Comparison of ENCODE assay signal across 17 cellular contexts in genomic region chr2:237184192-237184922, GRCh38.
DNase-seq lines count a peak whose midpoint lies in the region; ATAC-seq, FAIRE-seq and TF ChIP-seq lines count a peak whose summit lies in the region.
"Had no signal": no experiment of that assay in that cellular context is flagged by ENCODE, and none has a peak within 500 bp of the region (broad histone marks: within the 10 kb centered on the region; RNA-seq: fewer than 3 reads in every experiment).

No MANE protein-coding gene starts in this region.

- ATAC-seq in A549: peak; percentile 91 to 96
- ATAC-seq in GM21423 (IDR thresholded peaks at IDR 0.05; ENCODE audit: unreplicated experiment): no peak
- no peak for ATAC-seq in GM19035 (IDR thresholded peaks at IDR 0.05; ENCODE audit: unreplicated experiment)
- ATAC-seq in GM18519 (IDR thresholded peaks at IDR 0.05; ENCODE audit: low FRiP score, unreplicated experiment): no peak
- ATAC-seq: activated CD8-positive, alpha-beta T cell treated with anti-CD3 and anti-CD28 coated beads, Interleukin-2, amount 10 ng/mL, durations not matched to agents 7 days and 5 days; T-helper 17 cell had no signal

- DNase-seq in A549 (ENCODE audit: low read depth in 1 of 2, low spot score in 1 of 2) (peak; percentile 86 to 87), HT1080 (ENCODE audit: low read depth) (peak; percentile 89), adipocyte (ENCODE audit: low read depth) (peak; percentile 57), hepatocyte (ENCODE audit: low spot score) (no peak), NCI-H2029 (lab: John Stamatoyannopoulos, UW) (no peak)
- DNase-seq: activated CD8-positive, alpha-beta T cell treated with anti-CD3 and anti-CD28 coated beads, Interleukin-2, amount 10 ng/mL, durations not matched to agents 7 days and 5 days; activated naive CD4-positive, alpha-beta T cell treated with anti-CD3 and anti-CD28 coated beads, Interleukin-2, amount 10 ng/mL, durations not matched to agents 7 days and 5 days; AML-193; DND-41; H9; OCI-M1; T-helper 17 cell; upper lobe of left lung had no signal

- H3K4me1 ChIP-seq in A549 (peaks cover 57% of the 10 kb centered on the region), adipocyte (ENCODE audit: control insufficient read depth, insufficient read depth, low read length) (peaks cover 43% of the 10 kb centered on the region), hepatocyte (ENCODE audit: insufficient read depth) (peaks cover 6% of the 10 kb centered on the region)
- H3K4me1 ChIP-seq: upper lobe of left lung had no signal

- no peaks in the 10 kb centered on the region for H3K36me3 ChIP-seq in adipocyte (ENCODE audit: control insufficient read depth, insufficient read depth, low read length, severe bottlenecking)
- H3K36me3 ChIP-seq in hepatocyte (replicated peaks; ENCODE audit: insufficient read depth, low read depth): no peaks in the 10 kb centered on the region
- H3K36me3 ChIP-seq: upper lobe of left lung had no signal

- H3K27ac ChIP-seq in A549 (peak overlapping the region; percentile 78 to 90), hepatocyte (peak overlapping the region; percentile 20)
- H3K27ac ChIP-seq: upper lobe of left lung had no signal

- peak; percentile 16 to 36; a peak in 2 of 5 replicates for TF ChIP-seq RAD21 in A549 (conservative IDR thresholded peaks at IDR 0.05 in 1 of 2, IDR thresholded peaks at IDR 0.05 in 1 of 2)

- WGBS in A549 (ENCODE audit: missing lambda C conversion rate): 7% methylated on average over 14 of the region's 14 CpGs
- 88% methylated on average over 14 of the region's 14 CpGs for WGBS in hepatocyte (ENCODE audit: low lambda C conversion rate, missing lambda C conversion rate)

- no peak overlapping the region for H3K9ac ChIP-seq in adipocyte (ENCODE audit: low read length)

- no peaks in the 10 kb centered on the region for H3K79me2 ChIP-seq in hepatocyte

- POLR2A ChIA-PET in A549 (lab: Yijun Ruan, JAX): interaction anchor here (1.0 kb wide), 1 partner anchor 21 kb away, joined by 3 read pairs; no protein-coding TSS in a partner anchor

- no peak for TF ChIP-seq CTCF in A549 (IDR thresholded peaks at IDR 0.05)
- TF ChIP-seq CTCF in hepatocyte (IDR thresholded peaks at IDR 0.05; ENCODE audit: poor library complexity): no peak

- peak; percentile 49 for FAIRE-seq in A549 (lab: Jason Lieb, UNC)
- FAIRE-seq: GM12891 had no signal

- peak in 1 of 2 experiments; percentile 49; a peak in 2 of 5 replicates for TF ChIP-seq EP300 in A549 (IDR thresholded peaks at IDR 0.05)

- peak overlapping the region; percentile 73 for H3K4me2 ChIP-seq in A549
- H3K4me2 ChIP-seq in hepatocyte: no peak overlapping the region

- no peaks in the 10 kb centered on the region for H4K20me1 ChIP-seq in hepatocyte (ENCODE audit: insufficient read depth, poor library complexity, severe bottlenecking)

- H3K9me3 ChIP-seq in A549 (no peaks in the 10 kb centered on the region), adipocyte (ENCODE audit: control insufficient read depth, low read length) (no peaks in the 10 kb centered on the region), hepatocyte (ENCODE audit: low read depth) (no peaks in the 10 kb centered on the region)
- H3K9me3 ChIP-seq: upper lobe of left lung had no signal

- no peaks in the 10 kb centered on the region for H3K9me2 ChIP-seq in hepatocyte (replicated peaks; ENCODE audit: insufficient read depth)

- H3K4me3 ChIP-seq in A549 (no peak overlapping the region), adipocyte (ENCODE audit: low read length) (peak overlapping the region; percentile 1), hepatocyte (no peak overlapping the region)
- H3K4me3 ChIP-seq: upper lobe of left lung had no signal

- TF ChIP-seq POLR2A in A549 (IDR thresholded peaks at IDR 0.05; ENCODE audit: low read length): no peak

- H3K27me3 ChIP-seq in adipocyte (replicated peaks; ENCODE audit: control insufficient read depth, insufficient read depth, low read length) (no peaks in the 10 kb centered on the region), hepatocyte (no peaks in the 10 kb centered on the region)
- H3K27me3 ChIP-seq: upper lobe of left lung had no signal

- CTCF ChIA-PET in A549 (lab: Yijun Ruan, JAX): interaction anchor here (0.9 to 1.7 kb wide), 5 partner anchors 14 to 237 kb away, joined by 3 to 6 read pairs (median 4); no protein-coding TSS in a partner anchor

- H2AFZ ChIP-seq in hepatocyte: no peak overlapping the region

TF ChIP-seq in A549, 52 proteins besides CTCF, POLR2A, EP300 and RAD21:
- TF ChIP-seq GATA3 (IDR thresholded peaks at IDR 0.05; ENCODE audit: borderline replicate concordance): peak; percentile 78; the same call in 1 of the 2 replicates
- peak; percentile 88 for TF ChIP-seq FOSL2 (IDR thresholded peaks at IDR 0.05)
- peak; percentile 84 for TF ChIP-seq FOSL2 (CRISPR knock-in tag; IDR thresholded peaks at IDR 0.05)
- peak; percentile 73; the same call in 1 of the 2 replicates for TF ChIP-seq MYC (IDR thresholded peaks at IDR 0.05; ENCODE audit: borderline replicate concordance, low read length)
- TF ChIP-seq MAZ (IDR thresholded peaks at IDR 0.05; ENCODE audit: borderline replicate concordance, low read depth, low read length): no peak
- 0 out of 3 replicates have a peak, but pooled peaks have one; percentile 20 for TF ChIP-seq SMC3 (IDR thresholded peaks at IDR 0.05)
- TF ChIP-seq CHD4 (IDR thresholded peaks at IDR 0.05; ENCODE audit: borderline replicate concordance): no peak
- TF ChIP-seq FOXS1 (CRISPR knock-in tag; IDR thresholded peaks at IDR 0.05): no peak
- peak in 1 of 2 experiments; percentile 64; a peak in 1 of 4 replicates for TF ChIP-seq CEBPB (IDR thresholded peaks at IDR 0.05)
- peak; percentile 87 for TF ChIP-seq JUNB (IDR thresholded peaks at IDR 0.05)
- no peak for TF ChIP-seq HDAC2 (IDR thresholded peaks at IDR 0.05)
- 0 out of 2 replicates have a peak, but pooled peaks have one; percentile 54 for TF ChIP-seq ESRRA (IDR thresholded peaks at IDR 0.05; ENCODE audit: borderline replicate concordance, low read length)
- peak; percentile 43 to 58; a peak in 3 of 5 replicates for TF ChIP-seq JUN (IDR thresholded peaks at IDR 0.05)
- peak; percentile 89 for TF ChIP-seq MAX (IDR thresholded peaks at IDR 0.05)
- TF ChIP-seq, protein P1, sequence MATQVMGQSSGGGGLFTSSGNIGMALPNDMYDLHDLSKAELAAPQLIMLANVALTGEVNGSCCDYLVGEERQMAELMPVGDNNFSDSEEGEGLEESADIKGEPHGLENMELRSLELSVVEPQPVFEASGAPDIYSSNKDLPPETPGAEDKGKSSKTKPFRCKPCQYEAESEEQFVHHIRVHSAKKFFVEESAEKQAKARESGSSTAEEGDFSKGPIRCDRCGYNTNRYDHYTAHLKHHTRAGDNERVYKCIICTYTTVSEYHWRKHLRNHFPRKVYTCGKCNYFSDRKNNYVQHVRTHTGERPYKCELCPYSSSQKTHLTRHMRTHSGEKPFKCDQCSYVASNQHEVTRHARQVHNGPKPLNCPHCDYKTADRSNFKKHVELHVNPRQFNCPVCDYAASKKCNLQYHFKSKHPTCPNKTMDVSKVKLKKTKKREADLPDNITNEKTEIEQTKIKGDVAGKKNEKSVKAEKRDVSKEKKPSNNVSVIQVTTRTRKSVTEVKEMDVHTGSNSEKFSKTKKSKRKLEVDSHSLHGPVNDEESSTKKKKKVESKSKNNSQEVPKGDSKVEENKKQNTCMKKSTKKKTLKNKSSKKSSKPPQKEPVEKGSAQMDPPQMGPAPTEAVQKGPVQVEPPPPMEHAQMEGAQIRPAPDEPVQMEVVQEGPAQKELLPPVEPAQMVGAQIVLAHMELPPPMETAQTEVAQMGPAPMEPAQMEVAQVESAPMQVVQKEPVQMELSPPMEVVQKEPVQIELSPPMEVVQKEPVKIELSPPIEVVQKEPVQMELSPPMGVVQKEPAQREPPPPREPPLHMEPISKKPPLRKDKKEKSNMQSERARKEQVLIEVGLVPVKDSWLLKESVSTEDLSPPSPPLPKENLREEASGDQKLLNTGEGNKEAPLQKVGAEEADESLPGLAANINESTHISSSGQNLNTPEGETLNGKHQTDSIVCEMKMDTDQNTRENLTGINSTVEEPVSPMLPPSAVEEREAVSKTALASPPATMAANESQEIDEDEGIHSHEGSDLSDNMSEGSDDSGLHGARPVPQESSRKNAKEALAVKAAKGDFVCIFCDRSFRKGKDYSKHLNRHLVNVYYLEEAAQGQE (IDR thresholded peaks at IDR 0.05): no peak
- no peak for TF ChIP-seq RCOR1 (IDR thresholded peaks at IDR 0.05; ENCODE audit: low read depth, low read length)
- TF ChIP-seq HOXB13 (CRISPR knock-in tag; IDR thresholded peaks at IDR 0.05; ENCODE audit: low read depth): 0 out of 2 replicates have a peak, but pooled peaks have one; percentile 56

Comparison
In these comparisons a context has a peak if more than half of its experiments do, and no peak if none do; other contexts are left out.
1. ATAC-seq: peak in A549 (2 of 2); none in GM21423 (single experiment), GM19035 (single experiment) and GM18519 (single experiment).
2. DNase-seq: peak in A549 (2 of 2), HT1080 (single experiment) and adipocyte (single experiment); none in hepatocyte (single experiment) and NCI-H2029 (single experiment).